ENCODE assay signal across 11 cellular contexts in genomic region chr4:48699470-48699869, GRCh38.
DNase-seq lines count a peak whose midpoint lies in the region; ATAC-seq and TF ChIP-seq lines count a peak whose summit lies in the region.
"Had no signal": no experiment of that assay in that cellular context is flagged by ENCODE, and none has a peak within 500 bp of the region (broad histone marks: within the 10 kb centered on the region; RNA-seq: fewer than 3 reads in every experiment).

No MANE protein-coding gene starts in this region.

- no peak overlapping the region for H2BK120ac ChIP-seq in mesenchymal stem cell (ENCODE audit: low read depth, low read length)

- no peak for ATAC-seq in CD8-positive, alpha-beta T cell
- peak; percentile 5 for ATAC-seq in HG02981 (IDR thresholded peaks at IDR 0.05; ENCODE audit: unreplicated experiment)
- no peak for ATAC-seq in GM19467 (IDR thresholded peaks at IDR 0.05; ENCODE audit: unreplicated experiment)

- no peak overlapping the region for H2BK15ac ChIP-seq in mesenchymal stem cell (ENCODE audit: low read depth, poor library complexity, severe bottlenecking)

- no peak overlapping the region for H4K91ac ChIP-seq in mesenchymal stem cell (ENCODE audit: low read length)

- peaks cover 27% of the 10 kb centered on the region for H3K4me1 ChIP-seq in CD8-positive, alpha-beta T cell (ENCODE audit: insufficient read depth, low read length)
- peaks cover 2% of the 10 kb centered on the region for H3K4me1 ChIP-seq in mesenchymal stem cell (ENCODE audit: control insufficient read depth, insufficient read depth, low read depth, low read length)

- no CpG with 5 or more reads among the region's 1 CpG for WGBS in mesenchymal stem cell

- H3K9me3 ChIP-seq in CD8-positive, alpha-beta T cell (ENCODE audit: low read length): no peaks in the 10 kb centered on the region
- no peaks in the 10 kb centered on the region for H3K9me3 ChIP-seq in mesenchymal stem cell (ENCODE audit: control insufficient read depth, low read length)

- in situ Hi-C loops in astrocyte of the cerebellum (cut with HindIII; ENCODE audit: low sequenced_read_pairs): no loop called here

- intact Hi-C loops in CD8-positive, alpha-beta T cell (cut with DNase I, micrococcal nuclease): loop anchor here in 1 of 2 experiments (10.0 kb wide), 1 partner anchor 135 kb away; the partner anchor contains the start of gene OCIAD1

- H2AFZ ChIP-seq in mesenchymal stem cell (ENCODE audit: low read depth, low read length): no peak overlapping the region

- no peak overlapping the region for H3K23ac ChIP-seq in mesenchymal stem cell (ENCODE audit: low read length in 2 of 2)

- H3K9me3 Mint-ChIP-seq in CD8-positive, alpha-beta T cell: no peaks in the 10 kb centered on the region

- no peak for TF ChIP-seq CTCF in CD8-positive, alpha-beta T cell (IDR thresholded peaks at IDR 0.05)
- no peak for TF ChIP-seq CTCF in astrocyte of the cerebellum (IDR thresholded peaks at IDR 0.05; ENCODE audit: low read depth, low read length, missing control alignments)

- no peak overlapping the region for H3K27ac Mint-ChIP-seq in CD8-positive, alpha-beta T cell

- peaks cover 18% of the 10 kb centered on the region for H3K36me3 Mint-ChIP-seq in CD8-positive, alpha-beta T cell

- peak overlapping the region; percentile 38 for H3K4me2 ChIP-seq in mesenchymal stem cell (ENCODE audit: low read length, poor library complexity, severe bottlenecking)

- no peak overlapping the region for H3K4ac ChIP-seq in mesenchymal stem cell (ENCODE audit: low read depth in 1 of 2, low read length in 2 of 2)

- peak overlapping the region; percentile 35 for H2AK5ac ChIP-seq in mesenchymal stem cell (ENCODE audit: low read length, severe bottlenecking)

- H3K27ac ChIP-seq in CD8-positive, alpha-beta T cell (ENCODE audit: low read depth, low read length): no peak overlapping the region
- H3K27ac ChIP-seq in mesenchymal stem cell (ENCODE audit: low read length, poor library complexity, severe bottlenecking): peak overlapping the region; percentile 98

- POLR2A ChIA-PET in CD8-positive, alpha-beta T cell (lab: Charles Lee): interaction anchor here (0.6 to 1.5 kb wide), 2 partner anchors 8 to 80 kb away, joined by 3 to 4 read pairs; partner anchors contain the start of gene FRYL

- CTCF ChIA-PET in CD8-positive, alpha-beta T cell (lab: Charles Lee): no interaction called here

- H3K79me1 ChIP-seq in mesenchymal stem cell (replicated peaks; ENCODE audit: low read length, poor library complexity, severe bottlenecking): peaks cover 2% of the 10 kb centered on the region

- H2BK5ac ChIP-seq in mesenchymal stem cell (ENCODE audit: low read depth, low read length, poor library complexity, severe bottlenecking): no peak overlapping the region

- no peak overlapping the region for H3K18ac ChIP-seq in mesenchymal stem cell (ENCODE audit: low read depth in 1 of 2, low read length in 2 of 2)

- peak overlapping the region; percentile 76 for H3K9ac ChIP-seq in mesenchymal stem cell (ENCODE audit: low read length)

- no peak for DNase-seq in CD8-positive, alpha-beta T cell
- DNase-seq in astrocyte of the cerebellum (ENCODE audit: low read depth): peak; percentile 18
- DNase-seq in mesenchymal stem cell: peak; percentile 55
- no peak for DNase-seq in stimulated activated CD4-positive, alpha-beta T cell treated with anti-CD3 and anti-CD28 coated beads, Interleukin-4, amount 100 ng/mL, for 24 hours
- no peak for DNase-seq in NK-92 (lab: John Stamatoyannopoulos, UW; ENCODE audit: unreplicated experiment)
- no peak for DNase-seq in RKO (ENCODE audit: low spot score)
- DNase-seq: activated CD8-positive, alpha-beta memory T cell treated with anti-CD3 and anti-CD28 coated beads, Interleukin-2, amount 50 U/mL, for 48 hours; NCI-H1092; Right ventricle myocardium superior had no signal

- H2BK12ac ChIP-seq in mesenchymal stem cell (ENCODE audit: low read length in 2 of 2): no peak overlapping the region

- H3K36me3 ChIP-seq in CD8-positive, alpha-beta T cell (ENCODE audit: insufficient read depth, low read length): no peaks in the 10 kb centered on the region
- H3K36me3 ChIP-seq in mesenchymal stem cell (ENCODE audit: control insufficient read depth in 1 of 2, insufficient read depth in 2 of 2, low read depth in 1 of 2, low read length in 2 of 2): no peaks in the 10 kb centered on the region

- no peaks in the 10 kb centered on the region for H3K27me3 Mint-ChIP-seq in CD8-positive, alpha-beta T cell (ENCODE audit: low read depth)

- no peak overlapping the region for H3K4me3 ChIP-seq in CD8-positive, alpha-beta T cell (ENCODE audit: low read depth, low read length)
- H3K4me3 ChIP-seq in astrocyte of the cerebellum (ENCODE audit: low read depth, low read length) (peak overlapping the region; percentile 6), mesenchymal stem cell (ENCODE audit: insufficient read depth in 1 of 2, low read depth in 1 of 2, low read length in 2 of 2) (peak overlapping the region in 1 of 2 experiments; percentile 29)

- H3K4me3 Mint-ChIP-seq in CD8-positive, alpha-beta T cell: peak overlapping the region; percentile 26

- H4K8ac ChIP-seq in mesenchymal stem cell (ENCODE audit: low read length): no peak overlapping the region

- H3K27me3 ChIP-seq in CD8-positive, alpha-beta T cell (ENCODE audit: insufficient read depth, low read length): no peaks in the 10 kb centered on the region
- H3K27me3 ChIP-seq in mesenchymal stem cell (ENCODE audit: control insufficient read depth in 1 of 2, insufficient read depth in 1 of 2, low read length in 2 of 2): no peaks in the 10 kb centered on the region

- no peak overlapping the region for H3K14ac ChIP-seq in mesenchymal stem cell (ENCODE audit: low read length in 2 of 2)

- H3K4me1 Mint-ChIP-seq in CD8-positive, alpha-beta T cell (ENCODE audit: low read depth): peaks cover 71% of the 10 kb centered on the region

Comparison
In these comparisons a context has a peak if more than half of its experiments do, and no peak if none do; other contexts are left out.
1. DNase-seq: peak in astrocyte of the cerebellum (single experiment) and mesenchymal stem cell (single experiment); none in CD8-positive, alpha-beta T cell (0 of 7), stimulated activated CD4-positive, alpha-beta T cell treated with anti-CD3 and anti-CD28 coated beads, Interleukin-4, amount 100 ng/mL, for 24 hours (single experiment), NK-92 (single experiment) and RKO (single experiment).